8 cellular contexts compared by ENCODE assay signal in genomic region chr7:138161600-138162081, GRCh38.
DNase-seq lines count a peak whose midpoint lies in the region; ATAC-seq and TF ChIP-seq lines count a peak whose summit lies in the region.

No MANE protein-coding gene starts in this region.

- no peak overlapping the region for H3K4me3 ChIP-seq in lower lobe of right lung

- DNase-seq in Caki2 (ENCODE audit: low read depth) (peak; percentile 78), GM20000 (ENCODE audit: low spot score) (peak; percentile 90), NCI-H526 (lab: John Stamatoyannopoulos, UW) (peak; percentile 94 to 99), dedifferentiated amniotic fluid mesenchymal stem cell (ENCODE audit: extremely low spot score) (peak; percentile 82), lower lobe of right lung (peak; percentile 77)
- peak; percentile 80 for DNase-seq in activated CD4-positive, alpha-beta T cell treated with anti-CD3 and anti-CD28 coated beads for 48 hours
- DNase-seq in stimulated activated CD8-positive, alpha-beta memory T cell treated with anti-CD3 and anti-CD28 coated beads, Interleukin-15, amount 100 ng/mL, for 1 hour (ENCODE audit: low read depth): peak; percentile 37

- TF ChIP-seq CTCF in GM20000 (IDR thresholded peaks at IDR 0.05; ENCODE audit: extremely low read depth, missing control alignments) (peak; percentile 71), lower lobe of right lung (IDR thresholded peaks at IDR 0.05) (peak; percentile 74)

- H3K27me3 ChIP-seq in lower lobe of right lung (ENCODE audit: low read depth): no peaks in the 10 kb centered on the region

- no peaks in the 10 kb centered on the region for H3K36me3 ChIP-seq in lower lobe of right lung

- ATAC-seq in HG03571 (IDR thresholded peaks at IDR 0.05; ENCODE audit: unreplicated experiment) (peak; percentile 99), lower lobe of right lung (peak; percentile 92 to 94)

- no peaks in the 10 kb centered on the region for H3K4me1 ChIP-seq in lower lobe of right lung

- intact Hi-C loops in lower lobe of right lung (cut with DNase I): loop anchor here (5.0 kb wide), 1 partner anchor 576 kb away; no protein-coding TSS in a partner anchor

- in situ Hi-C loops in Caki2 (cut with HindIII; ENCODE audit: low pct_unique_long_range_greater_than_20kb, low sequenced_read_pairs): no loop called here

- no peak overlapping the region for H3K27ac ChIP-seq in lower lobe of right lung

- peaks cover 13% of the 10 kb centered on the region for H3K9me3 ChIP-seq in lower lobe of right lung

Comparison
In these comparisons a context has a peak if more than half of its experiments do, and no peak if none do; other contexts are left out.
1. DNase-seq: peak in every context shown above with its lines; median percentile 96 in NCI-H526; 90 in GM20000; 82 in dedifferentiated amniotic fluid mesenchymal stem cell; 80 in activated CD4-positive, alpha-beta T cell treated with anti-CD3 and anti-CD28 coated beads for 48 hours; 78 in Caki2; 77 in lower lobe of right lung; 37 in stimulated activated CD8-positive, alpha-beta memory T cell treated with anti-CD3 and anti-CD28 coated beads, Interleukin-15, amount 100 ng/mL, for 1 hour.